ENCODE assay signal across 18 cellular contexts in the genomic region with DNA sequence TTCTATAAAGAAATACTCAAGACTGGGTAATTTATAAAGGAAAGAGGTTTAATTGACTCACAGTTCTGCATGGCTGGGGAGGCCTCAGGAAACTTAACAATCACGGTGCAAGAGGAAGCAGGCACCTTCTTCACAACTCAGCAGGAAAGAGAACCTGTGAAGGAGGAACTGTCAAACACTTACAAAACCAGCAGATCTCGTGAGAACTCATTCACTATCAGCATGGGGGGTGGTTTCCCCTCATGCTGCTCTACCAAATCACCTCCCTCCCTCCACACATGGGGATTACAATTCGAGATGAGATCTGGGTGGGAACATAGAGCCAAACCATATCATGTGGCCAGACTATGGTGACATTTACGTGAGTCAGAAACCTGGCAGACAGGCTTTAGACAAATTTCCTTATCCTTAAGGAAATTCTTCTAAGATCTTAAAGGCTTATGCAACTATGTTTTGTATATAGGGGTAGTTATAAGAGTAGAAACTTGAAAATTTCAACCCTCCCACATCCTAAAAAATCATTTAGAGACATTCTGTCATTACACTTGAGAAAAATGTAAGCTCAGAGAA. TPM values are rescaled to one million over a fixed set of nuclear protein-coding genes. Genes with fewer than 3 reads are reported as not detected.
DNase-seq lines count a peak whose midpoint lies in the region; ATAC-seq and TF ChIP-seq lines count a peak whose summit lies in the region.
"Had no signal": no experiment of that assay in that cellular context is flagged by ENCODE, and none has a peak within 500 bp of the region (broad histone marks: within the 10 kb centered on the region; RNA-seq: fewer than 3 reads in every experiment).

No MANE protein-coding gene starts in this region.

- H2AFZ ChIP-seq in trophoblast cell (ENCODE audit: insufficient read depth, low read length, poor library complexity): no peak overlapping the region

- no peak overlapping the region for H4K8ac ChIP-seq in trophoblast cell (ENCODE audit: low read depth, low read length)

- H3K9me3 ChIP-seq in RWPE2 (ENCODE audit: severe bottlenecking) (no peaks in the 10 kb centered on the region), esophagus squamous epithelium (no peaks in the 10 kb centered on the region), trophoblast cell (ENCODE audit: insufficient read depth, low read depth, low read length) (no peaks in the 10 kb centered on the region)
- H3K9me3 ChIP-seq: lower lobe of right lung, tibial artery had no signal

- intact Hi-C loops in esophagus squamous epithelium (cut with DNase I): no loop called here

- H3K4me2 ChIP-seq in trophoblast cell (ENCODE audit: low read length): no peak overlapping the region
- H3K4me2 ChIP-seq: KMS-11 had no signal

- H3K27ac ChIP-seq in HL-60 (replicated peaks): 0 out of 2 replicates have a peak overlapping the region, but pooled peaks have one; percentile 4
- peak overlapping the region; percentile 17 for H3K27ac ChIP-seq in RWPE2 (ENCODE audit: poor library complexity, severe bottlenecking)
- peak overlapping the region in 3 of 4 donors; percentile 35 to 68 (median 54) for H3K27ac ChIP-seq in esophagus squamous epithelium
- H3K27ac ChIP-seq in trophoblast cell (ENCODE audit: low read depth, low read length): no peak overlapping the region
- H3K27ac ChIP-seq: KMS-11, lower lobe of right lung, tibial artery had no signal

- no peak overlapping the region for H3K14ac ChIP-seq in trophoblast cell (ENCODE audit: low read length)

- peak overlapping the region; percentile 16 for H2BK5ac ChIP-seq in trophoblast cell (ENCODE audit: low read depth, low read length, poor library complexity)

- no peak for TF ChIP-seq POLR2A in esophagus squamous epithelium (IDR thresholded peaks at IDR 0.05)

- H3K9ac ChIP-seq in trophoblast cell (ENCODE audit: low read length): no peak overlapping the region
- H3K9ac ChIP-seq: KMS-11 had no signal

- TF ChIP-seq CTCF in HL-60 (IDR thresholded peaks at IDR 0.05; ENCODE audit: insufficient read depth, low read length) (no peak), RWPE2 (IDR thresholded peaks at IDR 0.05; ENCODE audit: poor library complexity, severe bottlenecking) (no peak), esophagus squamous epithelium (IDR thresholded peaks at IDR 0.05) (no peak)

- 21 to 40% methylated on average over 3 to 4 of the region's 4 CpGs for WGBS in esophagus squamous epithelium, 2 donors
- no CpG with 5 or more reads among the region's 4 CpGs for WGBS in trophoblast cell (ENCODE audit: extremely low coverage, insufficient coverage, insufficient read length)

- H3K4me3 ChIP-seq in HL-60 (replicated peaks; ENCODE audit: insufficient read depth, low read length) (no peak overlapping the region), RWPE2 (ENCODE audit: severe bottlenecking) (no peak overlapping the region), esophagus squamous epithelium (no peak overlapping the region), trophoblast cell (ENCODE audit: low read depth, low read length) (no peak overlapping the region)
- H3K4me3 ChIP-seq: lower lobe of right lung, tibial artery had no signal

- DNase-seq in HL-60 (ENCODE audit: low read depth in 1 of 2, low spot score in 1 of 2) (peak in 1 of 2 experiments; percentile 51), RWPE2 (ENCODE audit: low spot score) (no peak), esophagus squamous epithelium (lab: John Stamatoyannopoulos, UW) (no peak), trophoblast cell (peak; percentile 82 to 93), SKM-1 treated with dmso at 0.1 percent for 144 hours (lab: John Stamatoyannopoulos, UW; ENCODE audit: unreplicated experiment) (no peak), NCI-H446 treated with DMSO at 0.1 percent for 48 hours (lab: John Stamatoyannopoulos, UW) (no peak)
- DNase-seq in stimulated activated CD4-positive, alpha-beta T cell treated with anti-CD3 and anti-CD28 coated beads, Interleukin-15, amount 100 ng/mL, for 24 hours: no peak
- DNase-seq: activated CD8-positive, alpha-beta T cell treated with anti-CD3 and anti-CD28 coated beads, Interleukin-2, amount 10 ng/mL, durations not matched to agents 7 days and 5 days; activated T-cell treated with anti-CD3 and anti-CD28 coated beads, Interleukin-2, amount 50 U/mL, for 4 hours; cortex of kidney; DMS79 treated with DMSO at 0.1 percent for 48 hours; lower lobe of right lung; NCI-H774; T-helper 9 cell; tibial artery had no signal

- peaks cover 17% of the 10 kb centered on the region for H3K4me1 ChIP-seq in RWPE2 (ENCODE audit: insufficient read depth, poor library complexity, severe bottlenecking)
- peaks cover 0 to 19% (median 0%) of the 10 kb centered on the region in 3 donors for H3K4me1 ChIP-seq in esophagus squamous epithelium
- peaks cover 3 to 7% of the 10 kb centered on the region in 2 experiments for H3K4me1 ChIP-seq in trophoblast cell (ENCODE audit: control insufficient read depth in 1 of 2, insufficient read depth in 2 of 2, low read length in 2 of 2)
- H3K4me1 ChIP-seq: lower lobe of right lung, tibial artery had no signal

- no peak overlapping the region for H2AK5ac ChIP-seq in trophoblast cell (ENCODE audit: low read length)

- no peaks in the 10 kb centered on the region for H3K79me2 ChIP-seq in trophoblast cell (ENCODE audit: control insufficient read depth, insufficient read depth, low read length, poor library complexity)

- no peaks in the 10 kb centered on the region for H3K27me3 ChIP-seq in HL-60 (ENCODE audit: insufficient read depth, poor library complexity, severe bottlenecking)
- no peaks in the 10 kb centered on the region for H3K27me3 ChIP-seq in RWPE2 (ENCODE audit: insufficient read depth, poor library complexity, severe bottlenecking)
- peaks cover 0 to 5% (median 0%) of the 10 kb centered on the region in 4 donors for H3K27me3 ChIP-seq in esophagus squamous epithelium
- no peaks in the 10 kb centered on the region for H3K27me3 ChIP-seq in trophoblast cell (ENCODE audit: insufficient read depth, low read length)
- H3K27me3 ChIP-seq: tibial artery had no signal

- no peak overlapping the region for H3K23ac ChIP-seq in trophoblast cell (ENCODE audit: low read length)

- peak overlapping the region; percentile 58 for H2BK12ac ChIP-seq in trophoblast cell (ENCODE audit: low read length)

- H3K36me3 ChIP-seq in RWPE2 (ENCODE audit: low read depth): no peaks in the 10 kb centered on the region
- H3K36me3 ChIP-seq in esophagus squamous epithelium: no peaks in the 10 kb centered on the region
- no peaks in the 10 kb centered on the region for H3K36me3 ChIP-seq in trophoblast cell (ENCODE audit: control insufficient read depth in 1 of 2, insufficient read depth in 2 of 2, low read length in 2 of 2)
- H3K36me3 ChIP-seq: lower lobe of right lung, tibial artery had no signal

- ATAC-seq in RWPE2 (ENCODE audit: low read depth) (0 out of 3 replicates have a peak, but pooled peaks have one; percentile 21), HG03469 (IDR thresholded peaks at IDR 0.05; ENCODE audit: unreplicated experiment) (no peak)
- ATAC-seq: activated CD8-positive, alpha-beta T cell treated with anti-CD3 and anti-CD28 coated beads, Interleukin-2, amount 10 ng/mL, durations not matched to agents 7 days and 5 days; activated T-cell treated with anti-CD3 and anti-CD28 coated beads, Interleukin-2, amount 50 U/mL, for 4 hours; lower lobe of right lung; stimulated activated effector memory CD8-positive, alpha-beta T cell treated with anti-CD3 and anti-CD28 coated beads, Interleukin-12 subunit alpha, Interleukin-12 subunit beta, amount 100 ng/mL, for 72 hours had no signal

- H4K91ac ChIP-seq in trophoblast cell (ENCODE audit: low read depth, low read length): peak overlapping the region; percentile 28

- H3K79me1 ChIP-seq in trophoblast cell (ENCODE audit: low read length): no peaks in the 10 kb centered on the region

- no peak overlapping the region for H3K18ac ChIP-seq in trophoblast cell (ENCODE audit: low read length)

- no peak overlapping the region for H2BK120ac ChIP-seq in trophoblast cell (ENCODE audit: insufficient read depth, low read length, poor library complexity)

- H3K4ac ChIP-seq in trophoblast cell (ENCODE audit: low read depth, low read length): no peak overlapping the region

- no peak overlapping the region for H4K12ac ChIP-seq in trophoblast cell (ENCODE audit: low read depth, low read length)

RNA-seq across cellular contexts. Expression of a gene that starts 8.8 kb away (rescaled TPM):
- 100 to 1,000 TPM; 101 to 300 (median 115) TPM for total RNA-seq in esophagus squamous epithelium
- polyA plus RNA-seq in trophoblast cell (2013): 24.0 and 25.3 TPM in 2 replicates

Comparison
In these comparisons a context has a peak if more than half of its experiments do, and no peak if none do; other contexts are left out.
1. DNase-seq: peak in trophoblast cell (2 of 2); none in RWPE2 (single experiment), esophagus squamous epithelium (single experiment), stimulated activated CD4-positive, alpha-beta T cell treated with anti-CD3 and anti-CD28 coated beads, Interleukin-15, amount 100 ng/mL, for 24 hours (single experiment), SKM-1 treated with dmso at 0.1 percent for 144 hours (single experiment) and NCI-H446 treated with DMSO at 0.1 percent for 48 hours (single experiment).